Comparison of ENCODE assay signal across 18 cellular contexts in genomic region chr6:169288591-169288990, GRCh38. TPM values are rescaled to one million over a fixed set of nuclear protein-coding genes. Genes with fewer than 3 reads are reported as not detected.
DNase-seq lines count a peak whose midpoint lies in the region; ATAC-seq, FAIRE-seq and TF ChIP-seq lines count a peak whose summit lies in the region.
"Had no signal": no experiment of that assay in that cellular context is flagged by ENCODE, and none has a peak within 500 bp of the region (broad histone marks: within the 10 kb centered on the region; RNA-seq: fewer than 3 reads in every experiment).

No MANE protein-coding gene starts in this region.

- H3K79me1 ChIP-seq in H1 (ENCODE audit: low read depth, low read length), result no peaks in the 10 kb centered on the region

- H3K23me2 ChIP-seq in H1 (ENCODE audit: low read depth, low read length), result peaks cover 6% of the 10 kb centered on the region; the same call in 1 of the 2 replicates

- no peak for TF ChIP-seq POLR2A in H1 (IDR thresholded peaks at IDR 0.05; ENCODE audit: control extremely low read depth in 1 of 2, low read depth in 2 of 2, low read length in 2 of 2)

- no peak overlapping the region for H2BK5ac ChIP-seq in H1 (ENCODE audit: low read depth, low read length)

- TF ChIP-seq RAD21 in H1 (IDR thresholded peaks at IDR 0.05 in 1 of 2, conservative IDR thresholded peaks at IDR 0.05 in 1 of 2; ENCODE audit: low read depth in 2 of 2, low read length in 2 of 2), result no peak

- H3K36me3 ChIP-seq in H1 (ENCODE audit: control insufficient read depth in 2 of 4, insufficient read depth in 4 of 4, low read length in 3 of 4) (no peaks in the 10 kb centered on the region), keratinocyte (ENCODE audit: control insufficient read depth in 2 of 2, extremely low read depth in 1 of 2, insufficient read depth in 2 of 2, low read length in 2 of 2) (no peaks in the 10 kb centered on the region)
- H3K36me3 ChIP-seq: thoracic aorta had no signal

- CTCF ChIA-PET in H1 (lab: Charles Lee; ENCODE audit: partially characterized antibody), result interaction anchor here (1.1 kb wide), 1 partner anchor 269 kb away, joined by 3 read pairs; no protein-coding TSS in a partner anchor

- H3K4me3 ChIP-seq in H1 (ENCODE audit: extremely low read depth in 1 of 4, insufficient read depth in 2 of 4, low read depth in 3 of 4, low read length in 4 of 4) (no peak overlapping the region), keratinocyte (ENCODE audit: control insufficient read depth in 2 of 3, extremely low read depth in 1 of 3, insufficient read depth in 2 of 3, low read depth in 1 of 3, low read length in 3 of 3) (no peak overlapping the region)
- H3K4me3 ChIP-seq: thoracic aorta had no signal

- H3K27ac Mint-ChIP-seq in activated CD4-positive, alpha-beta T cell treated with anti-CD3 and anti-CD28 coated beads, Interleukin-2, amount 10 ng/mL, durations not matched to agents 24 days and 14 days, result no peak overlapping the region
- H3K27ac Mint-ChIP-seq: activated CD4-positive, alpha-beta memory T cell treated with anti-CD3 and anti-CD28 coated beads, Interleukin-2, amount 10 ng/mL, durations not matched to agents 7 days and 5 days had no signal

- WGBS in H1 (ENCODE audit: extremely low coverage in 1 of 2, insufficient coverage in 1 of 2, insufficient read length in 1 of 2, insufficient replicate concordance in 2 of 2, low coverage in 1 of 2, low lambda C conversion rate in 2 of 2, missing lambda C conversion rate in 1 of 2), 2 experiments, result 92% methylated on average over 10 of the region's 10 CpGs; no CpG with 5 or more reads in 1 of the 2 experiments

- H3K4me2 ChIP-seq in H1 (ENCODE audit: insufficient read depth in 1 of 2, low read depth in 2 of 2, low read length in 2 of 2) (no peak overlapping the region), keratinocyte (ENCODE audit: control insufficient read depth, extremely low read depth, insufficient read depth, low read depth, low read length) (peak overlapping the region; percentile 55)

- H2BK20ac ChIP-seq in H1 (ENCODE audit: low read length), result no peak overlapping the region

- intact Hi-C loops in activated CD4-positive, alpha-beta T cell treated with anti-CD3 and anti-CD28 coated beads, Interleukin-2, amount 10 ng/mL, durations not matched to agents 24 days and 14 days (cut with micrococcal nuclease), result no loop called here

- H2AK5ac ChIP-seq in H1 (ENCODE audit: low read depth, low read length), result no peak overlapping the region

- POLR2A ChIA-PET in H1 (lab: Charles Lee; ENCODE audit: partially characterized antibody), result no interaction called here

- no peak overlapping the region for H3K4me3 Mint-ChIP-seq in activated CD4-positive, alpha-beta T cell treated with anti-CD3 and anti-CD28 coated beads, Interleukin-2, amount 10 ng/mL, durations not matched to agents 24 days and 14 days
- H3K4me3 Mint-ChIP-seq: activated CD4-positive, alpha-beta memory T cell treated with anti-CD3 and anti-CD28 coated beads, Interleukin-2, amount 10 ng/mL, durations not matched to agents 7 days and 5 days had no signal

- H3K9me1 ChIP-seq in keratinocyte (ENCODE audit: control insufficient read depth, extremely low read depth, insufficient read depth, low read length), result no peaks in the 10 kb centered on the region

- H3K9ac ChIP-seq in H1 (replicated peaks in 1 of 4; ENCODE audit: extremely low read depth in 1 of 4, low read depth in 3 of 4, low read length in 3 of 4) (no peak overlapping the region), keratinocyte (ENCODE audit: control insufficient read depth, extremely low read depth, insufficient read depth, low read length) (peak overlapping the region; percentile 62)

- 0 out of 2 replicates have a peak overlapping the region, but pooled peaks have one; percentile 18 for H4K8ac ChIP-seq in H1 (ENCODE audit: extremely low read depth, insufficient read depth, low read length)

- no peak overlapping the region for H3K56ac ChIP-seq in H1 (replicated peaks; ENCODE audit: insufficient read length, low read depth, low read length)

- dilution Hi-C loops in keratinocyte (cut with MboI; ENCODE audit: extremely low pct_ligation_motif_present, low sequenced_read_pairs), result no loop called here

- TF ChIP-seq EP300 in H1 (IDR thresholded peaks at IDR 0.05; ENCODE audit: borderline replicate concordance in 1 of 2, low read depth in 2 of 2, low read length in 2 of 2), result no peak

- H3K14ac ChIP-seq in H1 (ENCODE audit: insufficient read length), result no peak overlapping the region

- H4K91ac ChIP-seq in H1 (replicated peaks; ENCODE audit: insufficient read length, low read length), result no peak overlapping the region

- no peak overlapping the region for H3K23ac ChIP-seq in H1 (ENCODE audit: insufficient read length)

- ATAC-seq in HG02870 (IDR thresholded peaks at IDR 0.05; ENCODE audit: unreplicated experiment) (no peak), GM21390 (IDR thresholded peaks at IDR 0.05; ENCODE audit: unreplicated experiment) (no peak), GM19023 (IDR thresholded peaks at IDR 0.05; ENCODE audit: unreplicated experiment) (no peak)
- ATAC-seq: Panc1 had no signal

- FAIRE-seq in H1 (lab: Jason Lieb, UNC) (no peak), keratinocyte (lab: Jason Lieb, UNC) (peak; percentile 96)
- FAIRE-seq: A204.1, small intestine had no signal

- DNase-seq in activated CD4-positive, alpha-beta T cell treated with anti-CD3 and anti-CD28 coated beads, Interleukin-2, amount 10 ng/mL, durations not matched to agents 24 days and 14 days, result peak; percentile 32
- no peak for DNase-seq in activated CD4-positive, alpha-beta T cell treated with anti-CD3 and anti-CD28 coated beads, Interleukin-2, amount 50 U/mL, for 48 hours
- DNase-seq in H1 (ENCODE audit: low read depth in 1 of 2, low spot score in 2 of 2) (no peak), keratinocyte (ENCODE audit: low read depth, low spot score) (peak; percentile 28), AG08396 (ENCODE audit: low spot score) (no peak)
- DNase-seq: activated CD4-positive, alpha-beta memory T cell treated with anti-CD3 and anti-CD28 coated beads, Interleukin-2, amount 10 ng/mL, durations not matched to agents 7 days and 5 days; activated gamma-delta T cell; caudate nucleus; GOT3; NCI-H1048; NCI-H345; small intestine had no signal

- no peaks in the 10 kb centered on the region for H3K4me1 Mint-ChIP-seq in activated CD4-positive, alpha-beta T cell treated with anti-CD3 and anti-CD28 coated beads, Interleukin-2, amount 10 ng/mL, durations not matched to agents 24 days and 14 days
- H3K4me1 Mint-ChIP-seq: activated CD4-positive, alpha-beta memory T cell treated with anti-CD3 and anti-CD28 coated beads, Interleukin-2, amount 10 ng/mL, durations not matched to agents 7 days and 5 days had no signal

- H3K9me3 Mint-ChIP-seq in activated CD4-positive, alpha-beta T cell treated with anti-CD3 and anti-CD28 coated beads, Interleukin-2, amount 10 ng/mL, durations not matched to agents 24 days and 14 days, result no peaks in the 10 kb centered on the region
- H3K9me3 Mint-ChIP-seq: activated CD4-positive, alpha-beta memory T cell treated with anti-CD3 and anti-CD28 coated beads, Interleukin-2, amount 10 ng/mL, durations not matched to agents 7 days and 5 days had no signal

- no peak overlapping the region for H4K5ac ChIP-seq in H1 (ENCODE audit: insufficient read length, low read depth, low read length)

- no peak overlapping the region for H3K18ac ChIP-seq in H1 (ENCODE audit: extremely low read depth, low read length)

- no peak overlapping the region for H2BK12ac ChIP-seq in H1 (ENCODE audit: low read depth, low read length)

- H4K20me1 ChIP-seq in H1 (replicated peaks in 1 of 2; ENCODE audit: control insufficient read depth in 1 of 2, insufficient read depth in 2 of 2, low read length in 2 of 2) (peaks cover 0 to 1% of the 10 kb centered on the region in 2 experiments), keratinocyte (ENCODE audit: control insufficient read depth, extremely low read depth, insufficient read depth, low read length) (no peaks in the 10 kb centered on the region)

- H3K79me2 ChIP-seq in H1 (ENCODE audit: control insufficient read depth in 1 of 2, insufficient read depth in 2 of 2, low read length in 2 of 2) (no peaks in the 10 kb centered on the region), keratinocyte (ENCODE audit: control insufficient read depth, insufficient read depth, low read length) (no peaks in the 10 kb centered on the region)

- H2BK120ac ChIP-seq in H1 (replicated peaks; ENCODE audit: low read depth, low read length), result no peak overlapping the region

- H3K4ac ChIP-seq in H1 (replicated peaks; ENCODE audit: insufficient read length, low read depth, low read length), result no peak overlapping the region

- H3K27me3 Mint-ChIP-seq in activated CD4-positive, alpha-beta T cell treated with anti-CD3 and anti-CD28 coated beads, Interleukin-2, amount 10 ng/mL, durations not matched to agents 24 days and 14 days, result no peaks in the 10 kb centered on the region
- H3K27me3 Mint-ChIP-seq: activated CD4-positive, alpha-beta memory T cell treated with anti-CD3 and anti-CD28 coated beads, Interleukin-2, amount 10 ng/mL, durations not matched to agents 7 days and 5 days had no signal

- peaks cover 0 to 3% (median 2%) of the 10 kb centered on the region in 4 experiments; a peak in 3 of 7 replicates for H3K4me1 ChIP-seq in H1 (replicated peaks in 1 of 4; ENCODE audit: control insufficient read depth in 3 of 4, insufficient read depth in 4 of 4, low read length in 3 of 4)
- peaks cover 58% of the 10 kb centered on the region for H3K4me1 ChIP-seq in keratinocyte (ENCODE audit: control insufficient read depth, extremely low read depth, insufficient read depth, low read length)

- no peak overlapping the region for H2AFZ ChIP-seq in H1 (ENCODE audit: low read length)
- H2AFZ ChIP-seq in keratinocyte (ENCODE audit: control insufficient read depth, low read length), result no peak overlapping the region

- H3K9me3 ChIP-seq in H1 (ENCODE audit: insufficient read depth in 2 of 2, low read depth in 1 of 2, low read length in 1 of 2) (no peaks in the 10 kb centered on the region), keratinocyte (ENCODE audit: control insufficient read depth, low read depth, low read length) (no peaks in the 10 kb centered on the region)
- H3K9me3 ChIP-seq: thoracic aorta had no signal

- no peak for TF ChIP-seq CTCF in H1 (IDR thresholded peaks at IDR 0.05; ENCODE audit: control extremely low read depth in 1 of 3, insufficient read depth in 1 of 3, low read depth in 1 of 3, low read length in 3 of 3)
- peak in 1 of 3 experiments; percentile 6 for TF ChIP-seq CTCF in keratinocyte (optimal IDR thresholded peaks at IDR 0.05 in 1 of 3, IDR thresholded peaks at IDR 0.05 in 1 of 3, conservative IDR thresholded peaks at IDR 0.05 in 1 of 3; ENCODE audit: extremely low read depth in 1 of 3, insufficient read depth in 2 of 3, low read length in 3 of 3)

- H3K27me3 ChIP-seq in H1 (replicated peaks in 1 of 4; ENCODE audit: control insufficient read depth in 3 of 4, extremely low read depth in 1 of 4, insufficient read depth in 3 of 4, low read length in 3 of 4), result no peaks in the 10 kb centered on the region
- no peaks in the 10 kb centered on the region for H3K27me3 ChIP-seq in keratinocyte (ENCODE audit: control insufficient read depth, extremely low read depth, insufficient read depth, low read length)

- H3K27ac ChIP-seq in H1 (ENCODE audit: low read depth, low read length), result no peak overlapping the region
- peak overlapping the region; percentile 91 for H3K27ac ChIP-seq in keratinocyte (ENCODE audit: control insufficient read depth, insufficient read depth, low read length)

- H3K36me3 Mint-ChIP-seq in activated CD4-positive, alpha-beta T cell treated with anti-CD3 and anti-CD28 coated beads, Interleukin-2, amount 10 ng/mL, durations not matched to agents 24 days and 14 days (ENCODE audit: low read depth), result no peaks in the 10 kb centered on the region

- H2BK15ac ChIP-seq in H1 (ENCODE audit: low read length), result no peak overlapping the region

RNA-seq across cellular contexts. Expression of gene THBS2, which starts 34.9 kb away (rescaled TPM):
- not detected in 2 replicates for total RNA-seq in activated CD4-positive, alpha-beta T cell treated with anti-CD3 and anti-CD28 coated beads, Interleukin-2, amount 10 ng/mL, durations not matched to agents 24 days and 14 days
- total RNA-seq in H1 (2021; fragmentation: NEBNext Ultra II Directional; extraction: Animal tissue kit (Norgen Biotek cat#: 25700)), result 22.5 and 23.3 TPM in 2 replicates
- polyA plus RNA-seq in H1 (2011; rRNA removed) (11.0 and 14.5 TPM in 2 replicates), keratinocyte (430 to 766 TPM (median 533 TPM) in 3 replicates)
- polyA plus RNA-seq in H1 (2011; cell fraction: cytosol; rRNA removed), result 13.2 TPM
- 33.1 TPM for polyA plus RNA-seq in H1 (2011; cell fraction: nucleus; rRNA removed)
- 9.6 to 12.8 TPM (median 11.3 TPM) in 4 replicates for polyA plus RNA-seq in H1 (2012, experiment 1 of 2)
- 3.1 TPM for polyA plus RNA-seq in H1 (2012, experiment 2 of 2)
- 21.3 TPM for polyA plus RNA-seq in H1 (2013, experiment 1 of 2)
- polyA plus RNA-seq in H1 (2013, experiment 2 of 2), result 17.4 TPM
- polyA minus RNA-seq in H1 (2011; rRNA and poly(A)+ RNA removed), result 23.9 and 27.8 TPM in 2 replicates
- 17.0 TPM for polyA minus RNA-seq in H1 (2011; cell fraction: cytosol; rRNA and poly(A)+ RNA removed)
- polyA minus RNA-seq in H1 (2011; cell fraction: nucleus; rRNA and poly(A)+ RNA removed), result 19.3 TPM
- polyA plus RNA-seq in keratinocyte (2011; ENCODE audit: low read depth), result 42.2 TPM
- 209 and 304 TPM in 2 replicates for polyA plus RNA-seq in keratinocyte (2011; cell fraction: cytosol; rRNA removed)
- polyA plus RNA-seq in keratinocyte (2011; cell fraction: nucleus; rRNA removed), result 1,129 and 1,230 TPM in 2 replicates
- polyA plus RNA-seq in keratinocyte (2012; ENCODE audit: low replicate concordance), result 53.4 and 789 TPM in 2 replicates
- polyA minus RNA-seq in keratinocyte, result 914 to 1,886 TPM (median 1,202 TPM) in 3 replicates
- polyA minus RNA-seq in keratinocyte (2011; cell fraction: cytosol; rRNA and poly(A)+ RNA removed), result 896 TPM
- polyA minus RNA-seq in keratinocyte (2011; cell fraction: nucleus; rRNA and poly(A)+ RNA removed), result 2,075 and 2,586 TPM in 2 replicates
- total RNA-seq: activated CD4-positive, alpha-beta memory T cell treated with anti-CD3 and anti-CD28 coated beads, Interleukin-2, amount 10 ng/mL, durations not matched to agents 7 days and 5 days had no signal

Comparison
In these comparisons a context has a peak if more than half of its experiments do, and no peak if none do; other contexts are left out.
1. DNase-seq: peak in activated CD4-positive, alpha-beta T cell treated with anti-CD3 and anti-CD28 coated beads, Interleukin-2, amount 10 ng/mL, durations not matched to agents 24 days and 14 days (single experiment) and keratinocyte (single experiment); none in activated CD4-positive, alpha-beta T cell treated with anti-CD3 and anti-CD28 coated beads, Interleukin-2, amount 50 U/mL, for 48 hours (0 of 2), H1 (0 of 2) and AG08396 (single experiment).
2. RNA of gene THBS2, which starts 34.9 kb away (total RNA-seq): 22.5 to 23.3 TPM in H1; not detected in activated CD4-positive, alpha-beta T cell treated with anti-CD3 and anti-CD28 coated beads, Interleukin-2, amount 10 ng/mL, durations not matched to agents 24 days and 14 days; every median in the first group is over 10 times any median in the second.